Comparison of ENCODE assay signal across 18 cellular contexts in the genomic region with DNA sequence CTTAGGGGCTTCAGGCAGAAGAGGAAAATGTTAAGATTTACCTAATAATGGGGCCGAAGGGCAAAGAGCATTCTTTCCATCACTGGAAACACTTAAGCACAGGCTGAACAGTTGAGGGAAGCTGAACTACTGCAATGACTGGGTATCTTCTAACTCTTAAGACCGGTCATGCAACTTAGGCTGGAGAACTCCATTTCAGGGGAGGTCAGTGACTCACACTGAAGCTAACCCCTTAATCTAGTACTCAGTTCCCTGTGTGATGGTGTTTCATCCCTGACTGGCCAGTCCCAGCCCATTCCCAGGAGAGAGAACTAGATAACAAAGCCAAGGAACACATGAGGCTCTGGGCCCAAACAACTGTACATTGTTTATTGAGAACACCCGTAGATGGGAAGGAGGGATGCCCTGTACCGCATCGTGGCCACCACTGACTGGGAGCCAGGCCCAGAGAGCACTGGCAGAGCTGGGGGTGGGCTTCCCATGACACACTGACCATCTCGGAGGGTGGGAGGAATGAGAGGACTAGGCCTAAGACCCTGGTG. TPM values are rescaled to one million over a fixed set of nuclear protein-coding genes. Genes with fewer than 3 reads are reported as not detected.
A peak's percentile ranks its signal among the peaks of the same experiment; 100 is the strongest.
DNase-seq lines count a peak whose midpoint lies in the region; ATAC-seq and TF ChIP-seq lines count a peak whose summit lies in the region.
"Had no signal": no experiment of that assay in that cellular context is flagged by ENCODE, and none has a peak within 500 bp of the region (broad histone marks: within the 10 kb centered on the region; RNA-seq: fewer than 3 reads in every experiment).

No MANE protein-coding gene starts in this region.

- no peaks in the 10 kb centered on the region for H3K9me3 ChIP-seq in suprapubic skin
- H3K9me3 ChIP-seq: body of pancreas, right atrium auricular region, SJCRH30 had no signal

- no peak overlapping the region for H3K27ac ChIP-seq in suprapubic skin
- H3K27ac ChIP-seq: body of pancreas, right atrium auricular region, SJCRH30 had no signal

- H3K36me3 Mint-ChIP-seq in activated naive CD8-positive, alpha-beta T cell treated with anti-CD3 and anti-CD28 coated beads for 36 hours, result peaks cover 58% of the 10 kb centered on the region
- peaks cover 60% of the 10 kb centered on the region for H3K36me3 Mint-ChIP-seq in activated naive CD8-positive, alpha-beta T cell treated with anti-CD3 and anti-CD28 coated beads, Interleukin-2, amount 50 U/mL, for 24 hours (ENCODE audit: low read depth)

- peak overlapping the region; percentile 31 for H3K27ac Mint-ChIP-seq in activated naive CD8-positive, alpha-beta T cell treated with anti-CD3 and anti-CD28 coated beads for 36 hours
- H3K27ac Mint-ChIP-seq in activated naive CD8-positive, alpha-beta T cell treated with anti-CD3 and anti-CD28 coated beads, Interleukin-2, amount 50 U/mL, for 24 hours, result no peak overlapping the region
- H3K27ac Mint-ChIP-seq: T-helper 2 cell treated with Interferon-gamma antibody and Interleukin-4, amounts not matched to agents 5 μg/mL and 100 μg/mL, for 36 hours had no signal

- H3K4me3 ChIP-seq in suprapubic skin, result no peak overlapping the region
- H3K4me3 ChIP-seq: body of pancreas, GM12878, right atrium auricular region, SJCRH30 had no signal

- peaks cover 57% of the 10 kb centered on the region for H3K36me3 ChIP-seq in suprapubic skin

- H3K27me3 ChIP-seq in suprapubic skin, result no peaks in the 10 kb centered on the region
- H3K27me3 ChIP-seq: body of pancreas, right atrium auricular region, SJCRH30 had no signal

- ATAC-seq in activated naive CD8-positive, alpha-beta T cell treated with anti-CD3 and anti-CD28 coated beads, Interleukin-2, amount 50 U/mL, for 24 hours, result no peak
- ATAC-seq: body of pancreas; GM12878; stimulated activated naive CD8-positive, alpha-beta T cell treated with anti-CD3 and anti-CD28 coated beads, Interleukin-15, Interleukin-2, amounts not matched to agents 100 U/mL and 50 U/mL, for 24 hours had no signal

- peaks cover 24% of the 10 kb centered on the region for H3K4me1 Mint-ChIP-seq in activated naive CD8-positive, alpha-beta T cell treated with anti-CD3 and anti-CD28 coated beads for 36 hours
- peaks cover 29% of the 10 kb centered on the region for H3K4me1 Mint-ChIP-seq in activated naive CD8-positive, alpha-beta T cell treated with anti-CD3 and anti-CD28 coated beads, Interleukin-2, amount 50 U/mL, for 24 hours

- WGBS in suprapubic skin, result 64% methylated on average over 6 of the region's 6 CpGs

- H3K4me3 Mint-ChIP-seq in activated naive CD8-positive, alpha-beta T cell treated with anti-CD3 and anti-CD28 coated beads for 36 hours, result no peak overlapping the region
- no peak overlapping the region for H3K4me3 Mint-ChIP-seq in activated naive CD8-positive, alpha-beta T cell treated with anti-CD3 and anti-CD28 coated beads, Interleukin-2, amount 50 U/mL, for 24 hours
- H3K4me3 Mint-ChIP-seq: T-helper 2 cell treated with Interferon-gamma antibody and Interleukin-4, amounts not matched to agents 5 μg/mL and 100 μg/mL, for 36 hours had no signal

- peaks cover 14% of the 10 kb centered on the region for H3K4me1 ChIP-seq in suprapubic skin

- TF ChIP-seq EP300 in suprapubic skin (IDR thresholded peaks at IDR 0.05), result no peak

- TF ChIP-seq CTCF in suprapubic skin (IDR thresholded peaks at IDR 0.05), result no peak

- DNase-seq in activated naive CD8-positive, alpha-beta T cell treated with anti-CD3 and anti-CD28 coated beads for 36 hours, result no peak
- DNase-seq in activated naive CD8-positive, alpha-beta T cell treated with anti-CD3 and anti-CD28 coated beads, Interleukin-2, amount 50 U/mL, for 24 hours, result no peak
- DNase-seq in amniotic epithelial cell (ENCODE audit: low read depth), result peak; percentile 37
- peak; percentile 57 for DNase-seq in fibroblast of peridontal ligament (ENCODE audit: extremely low read depth)
- DNase-seq in suprapubic skin (ENCODE audit: low spot score in 2 of 2), result peak; percentile 15 to 48
- DNase-seq in GOT3 (lab: John Stamatoyannopoulos, UW), result no peak
- DNase-seq in D341Med (ENCODE audit: low spot score), result no peak
- DNase-seq in T1000 (lab: John Stamatoyannopoulos, UW), result no peak
- DNase-seq: activated naive CD4-positive, alpha-beta T cell treated with Interleukin-2 at 50 U/mL for 16 hours; body of pancreas; NCI-H2081; NCI-H524; nucleus accumbens; SJCRH30; stimulated activated naive CD8-positive, alpha-beta T cell treated with anti-CD3 and anti-CD28 coated beads, Interleukin-15, Interleukin-2, amounts not matched to agents 100 U/mL and 50 U/mL, for 24 hours had no signal

- H3K9me3 Mint-ChIP-seq in activated naive CD8-positive, alpha-beta T cell treated with anti-CD3 and anti-CD28 coated beads for 36 hours, result no peaks in the 10 kb centered on the region
- no peaks in the 10 kb centered on the region for H3K9me3 Mint-ChIP-seq in activated naive CD8-positive, alpha-beta T cell treated with anti-CD3 and anti-CD28 coated beads, Interleukin-2, amount 50 U/mL, for 24 hours
- H3K9me3 Mint-ChIP-seq: T-helper 2 cell treated with Interferon-gamma antibody and Interleukin-4, amounts not matched to agents 5 μg/mL and 100 μg/mL, for 36 hours had no signal

- no peaks in the 10 kb centered on the region for H3K27me3 Mint-ChIP-seq in activated naive CD8-positive, alpha-beta T cell treated with anti-CD3 and anti-CD28 coated beads for 36 hours
- no peaks in the 10 kb centered on the region for H3K27me3 Mint-ChIP-seq in activated naive CD8-positive, alpha-beta T cell treated with anti-CD3 and anti-CD28 coated beads, Interleukin-2, amount 50 U/mL, for 24 hours

- TF ChIP-seq POLR2A in suprapubic skin (IDR thresholded peaks at IDR 0.05), result no peak

RNA-seq across cellular contexts. Expression of a gene that starts 10.5 kb away (rescaled TPM):
- total RNA-seq in activated naive CD8-positive, alpha-beta T cell treated with anti-CD3 and anti-CD28 coated beads for 36 hours, result 1,000 to 10,000 TPM; 1,128 to 1,154 TPM
- 1,000 to 10,000 TPM in 3 of 4 donors, 100 to 1,000 TPM in 1; 822 to 1,505 (median 1,124) TPM for total RNA-seq in suprapubic skin

RNA-seq across cellular contexts. Expression of a gene that starts 10.6 kb away (rescaled TPM):
- total RNA-seq in activated naive CD8-positive, alpha-beta T cell treated with anti-CD3 and anti-CD28 coated beads for 36 hours, result 10 to 100 TPM; 22.2 to 23.0 TPM
- total RNA-seq in suprapubic skin, result 10 to 100 TPM in 3 of 4 donors, 1 to 10 TPM in 1; 9.9 to 20.3 (median 11.7) TPM

Comparison
In these comparisons a context has a peak if more than half of its experiments do, and no peak if none do; other contexts are left out.
1. DNase-seq: peak in amniotic epithelial cell (single experiment), fibroblast of peridontal ligament (single experiment) and suprapubic skin (2 of 2); none in activated naive CD8-positive, alpha-beta T cell treated with anti-CD3 and anti-CD28 coated beads for 36 hours (single experiment), activated naive CD8-positive, alpha-beta T cell treated with anti-CD3 and anti-CD28 coated beads, Interleukin-2, amount 50 U/mL, for 24 hours (single experiment), GOT3 (single experiment), D341Med (single experiment) and T1000 (single experiment).